ENCODE assay signal across 15 cellular contexts in the genomic region with DNA sequence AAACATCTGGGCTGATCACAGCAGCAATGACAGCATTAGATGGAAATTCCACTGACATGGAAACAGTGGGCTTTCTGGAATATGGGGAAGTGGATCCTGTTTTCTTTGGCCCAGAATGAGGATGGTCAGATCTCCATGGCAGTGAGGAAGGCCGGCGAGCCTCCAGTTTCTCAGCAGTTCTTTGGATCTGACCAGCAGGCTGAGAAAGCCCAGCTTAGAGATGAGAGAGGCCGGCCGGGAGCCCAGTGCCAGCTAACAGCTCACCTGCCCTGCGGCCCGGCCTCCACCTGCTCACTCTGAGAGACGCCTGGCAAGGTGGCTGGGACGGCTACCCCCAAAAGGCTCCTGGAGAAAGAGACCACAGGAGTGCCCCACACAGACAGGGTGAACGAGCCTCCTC. TPM values are rescaled to one million over a fixed set of nuclear protein-coding genes. Genes with fewer than 3 reads are reported as not detected.
"Had no signal": no experiment of that assay in that cellular context is flagged by ENCODE, and none has a peak within 500 bp of the region (broad histone marks: within the 10 kb centered on the region; RNA-seq: fewer than 3 reads in every experiment).

No MANE protein-coding gene starts in this region.

- H3K4me3 ChIP-seq: gastroesophageal sphincter, lung, right lobe of liver, transverse colon had no signal

- H3K36me3 ChIP-seq: right lobe of liver, transverse colon had no signal

- H3K4me3 Mint-ChIP-seq: activated B cell treated with CpG ODN at 0.5 μM for 24 hours; activated CD4-positive, alpha-beta T cell treated with anti-CD3 and anti-CD28 coated beads, Interleukin-2, amount 10 ng/mL, durations not matched to agents 7 days and 5 days; brain; naive B cell; stimulated activated naive B cell treated with anti-CD40 and anti-IgM and Interleukin-4, amounts not matched to agents 10 μg/mL and 1 μg/mL and 100 μg/mL, for 72 hours; T-helper 1 cell treated with Interleukin-12 subunit alpha and Interleukin-12 subunit beta and Interleukin-4 antibody, amounts not matched to agents 30 μg/mL and 1 μg/mL, for 36 hours had no signal

- H3K4me1 ChIP-seq: gastroesophageal sphincter, right lobe of liver, transverse colon had no signal

- H3K4me1 Mint-ChIP-seq: activated B cell treated with CpG ODN at 0.5 μM for 24 hours; activated CD4-positive, alpha-beta T cell treated with anti-CD3 and anti-CD28 coated beads, Interleukin-2, amount 10 ng/mL, durations not matched to agents 7 days and 5 days; naive B cell had no signal

- H3K9me3 Mint-ChIP-seq: activated B cell treated with CpG ODN at 0.5 μM for 24 hours; activated CD4-positive, alpha-beta T cell treated with anti-CD3 and anti-CD28 coated beads, Interleukin-2, amount 10 ng/mL, durations not matched to agents 7 days and 5 days; naive B cell; stimulated activated naive B cell treated with anti-CD40 and anti-IgM and Interleukin-4, amounts not matched to agents 10 μg/mL and 1 μg/mL and 100 μg/mL, for 72 hours; T-helper 1 cell treated with Interleukin-12 subunit alpha and Interleukin-12 subunit beta and Interleukin-4 antibody, amounts not matched to agents 30 μg/mL and 1 μg/mL, for 36 hours had no signal

- H3K36me3 Mint-ChIP-seq: activated naive CD4-positive, alpha-beta T cell treated with anti-CD3 and anti-CD28 coated beads, Interleukin-2, amount 50 U/mL, for 72 hours; naive B cell had no signal

- H3K27me3 Mint-ChIP-seq: activated CD4-positive, alpha-beta T cell treated with anti-CD3 and anti-CD28 coated beads, Interleukin-2, amount 10 ng/mL, durations not matched to agents 7 days and 5 days; brain; stimulated activated naive B cell treated with anti-CD40 and anti-IgM and Interleukin-4, amounts not matched to agents 10 μg/mL and 1 μg/mL and 100 μg/mL, for 72 hours had no signal

- H3K27me3 ChIP-seq: gastroesophageal sphincter, right lobe of liver, transverse colon had no signal

- DNase-seq: activated B cell treated with CpG ODN at 0.5 μM for 24 hours; activated CD4-positive, alpha-beta T cell treated with anti-CD3 and anti-CD28 coated beads, Interleukin-2, amount 10 ng/mL, durations not matched to agents 7 days and 5 days; activated effector memory CD4-positive, alpha-beta T cell treated with Interleukin-2 at 50 U/mL for 16 hours; amniotic stem cell; naive B cell; stimulated activated CD4-positive, alpha-beta T cell treated with anti-CD3 and anti-CD28 coated beads, Interleukin-2, amount 100 ng/mL, for 24 hours; stimulated activated naive B cell treated with anti-CD40 and anti-IgM and Interleukin-4, amounts not matched to agents 10 μg/mL and 1 μg/mL and 100 μg/mL, for 72 hours; transverse colon had no signal

- H3K9me3 ChIP-seq: gastroesophageal sphincter, right lobe of liver, transverse colon had no signal

- H3K27ac Mint-ChIP-seq: activated B cell treated with CpG ODN at 0.5 μM for 24 hours; activated CD4-positive, alpha-beta T cell treated with anti-CD3 and anti-CD28 coated beads, Interleukin-2, amount 10 ng/mL, durations not matched to agents 7 days and 5 days; activated naive CD4-positive, alpha-beta T cell treated with anti-CD3 and anti-CD28 coated beads, Interleukin-2, amount 50 U/mL, for 72 hours; brain; stimulated activated naive B cell treated with anti-CD40 and anti-IgM and Interleukin-4, amounts not matched to agents 10 μg/mL and 1 μg/mL and 100 μg/mL, for 72 hours; T-helper 1 cell treated with Interleukin-12 subunit alpha and Interleukin-12 subunit beta and Interleukin-4 antibody, amounts not matched to agents 30 μg/mL and 1 μg/mL, for 36 hours had no signal

- H3K27ac ChIP-seq: gastroesophageal sphincter, right lobe of liver, transverse colon had no signal

RNA-seq across cellular contexts. Expression of a gene that starts 24.2 kb away (rescaled TPM):
- total RNA-seq: activated CD8-positive, alpha-beta memory T cell treated with anti-CD3 and anti-CD28 coated beads for 36 hours; activated naive CD4-positive, alpha-beta T cell treated with anti-CD3 and anti-CD28 coated beads, Interleukin-2, amount 50 U/mL, for 72 hours had no signal
